24 cellular contexts compared by ENCODE assay signal in the genomic region with DNA sequence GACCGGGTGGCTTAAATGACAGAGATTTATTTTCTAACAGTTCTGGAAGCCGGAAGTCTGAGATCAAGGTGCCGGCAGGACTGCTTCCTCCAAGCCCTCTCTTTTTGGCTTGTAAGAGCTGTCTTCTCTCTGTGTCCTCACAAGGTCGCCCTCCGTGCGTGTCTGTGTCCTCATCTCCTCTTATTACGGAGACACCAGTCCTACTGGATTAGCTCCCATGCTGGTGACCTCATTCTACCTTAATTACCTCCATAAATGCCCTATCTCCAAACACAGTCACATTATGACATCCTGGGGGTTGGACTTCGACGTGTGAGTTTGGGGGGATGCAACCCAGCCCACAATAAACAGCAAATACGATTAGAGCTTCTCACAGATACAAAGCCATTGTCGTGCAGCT.
DNase-seq lines count a peak whose midpoint lies in the region; ATAC-seq and TF ChIP-seq lines count a peak whose summit lies in the region.
"Had no signal": no experiment of that assay in that cellular context is flagged by ENCODE, and none has a peak within 500 bp of the region (broad histone marks: within the 10 kb centered on the region; RNA-seq: fewer than 3 reads in every experiment).

No MANE protein-coding gene starts in this region.

- H3K27ac ChIP-seq in thoracic aorta: peak overlapping the region; percentile 99 to 100
- H3K27ac ChIP-seq: C4-2B, stomach had no signal

- H3K9me3 ChIP-seq in thoracic aorta: no peaks in the 10 kb centered on the region
- H3K9me3 ChIP-seq: mucosa of descending colon, SJSA1, stomach, tibial nerve had no signal

- no peaks in the 10 kb centered on the region for H3K27me3 Mint-ChIP-seq in HFFc6 (ENCODE audit: insufficient read depth)
- no peaks in the 10 kb centered on the region for H3K27me3 Mint-ChIP-seq in chondrocyte (ENCODE audit: low read depth)
- peaks cover 25% of the 10 kb centered on the region for H3K27me3 Mint-ChIP-seq in nephron progenitor cell (ENCODE audit: low read depth, poor library complexity)

- H3K36me3 ChIP-seq in thoracic aorta: no peaks in the 10 kb centered on the region
- H3K36me3 ChIP-seq: SJSA1, stomach, tibial nerve had no signal

- H3K4me1 ChIP-seq in thoracic aorta (ENCODE audit: control insufficient read depth in 1 of 2, low read depth in 2 of 2): peaks cover 0 to 19% of the 10 kb centered on the region in 2 donors

- no peak for ATAC-seq in thoracic aorta (ENCODE audit: insufficient number of reproducible peaks, low FRiP score, low read depth)
- ATAC-seq in HG03108 (IDR thresholded peaks at IDR 0.05; ENCODE audit: unreplicated experiment): no peak
- no peak for ATAC-seq in GM21381 (IDR thresholded peaks at IDR 0.05; ENCODE audit: unreplicated experiment)
- ATAC-seq: mucosa of descending colon, T-cell had no signal

- H3K9me3 Mint-ChIP-seq in HFFc6: no peaks in the 10 kb centered on the region
- H3K9me3 Mint-ChIP-seq in chondrocyte (ENCODE audit: low read depth): no peaks in the 10 kb centered on the region
- H3K9me3 Mint-ChIP-seq in nephron progenitor cell: peaks cover 27% of the 10 kb centered on the region
- H3K9me3 Mint-ChIP-seq: central memory CD8-positive, alpha-beta T cell; T-cell had no signal

- H3K27me3 ChIP-seq in thoracic aorta (replicated peaks; ENCODE audit: insufficient read depth): no peaks in the 10 kb centered on the region
- H3K27me3 ChIP-seq: SJSA1 had no signal

- H3K36me3 Mint-ChIP-seq in HFFc6 (ENCODE audit: low read depth) (0 out of 2 replicates have a peak, but pooled peaks cover 5% of the 10 kb centered on the region), chondrocyte (ENCODE audit: low read depth) (no peaks in the 10 kb centered on the region), nephron progenitor cell (ENCODE audit: low read depth) (peaks cover 12% of the 10 kb centered on the region)
- H3K36me3 Mint-ChIP-seq: T-cell had no signal

- no peak overlapping the region for H3K4me3 ChIP-seq in thoracic aorta
- H3K4me3 ChIP-seq: dorsolateral prefrontal cortex, mucosa of descending colon, SJSA1, stomach, tibial nerve had no signal

- H3K4me3 Mint-ChIP-seq in HFFc6 (peak overlapping the region; percentile 51), chondrocyte (ENCODE audit: unreplicated experiment) (no peak overlapping the region), nephron progenitor cell (peak overlapping the region; percentile 1)
- H3K4me3 Mint-ChIP-seq: central memory CD8-positive, alpha-beta T cell had no signal

- peaks cover 50% of the 10 kb centered on the region for H3K4me1 Mint-ChIP-seq in HFFc6 (ENCODE audit: low read depth)
- H3K4me1 Mint-ChIP-seq in chondrocyte (ENCODE audit: low read depth): peaks cover 41% of the 10 kb centered on the region
- H3K4me1 Mint-ChIP-seq in nephron progenitor cell: peaks cover 81% of the 10 kb centered on the region

- no peak for TF ChIP-seq CTCF in HFFc6 (IDR thresholded peaks at IDR 0.05)
- no peak for TF ChIP-seq CTCF in chondrocyte (IDR thresholded peaks at IDR 0.05)
- no peak for TF ChIP-seq CTCF in nephron progenitor cell (IDR thresholded peaks at IDR 0.05)
- no peak for TF ChIP-seq CTCF in thoracic aorta (IDR thresholded peaks at IDR 0.05)

- H3K27ac Mint-ChIP-seq in HFFc6 (peak overlapping the region; percentile 82), chondrocyte (ENCODE audit: unreplicated experiment) (peak overlapping the region; percentile 33), nephron progenitor cell (no peak overlapping the region)

- DNase-seq in HFFc6 (no peak), chondrocyte (ENCODE audit: low spot score) (no peak), nephron progenitor cell (no peak), thoracic aorta (ENCODE audit: low spot score) (no peak), T-helper 2 cell (no peak)
- DNase-seq: activated CD8-positive, alpha-beta memory T cell treated with anti-CD3 and anti-CD28 coated beads for 24 hours; activated gamma-delta T cell treated with Interleukin-2 at 50 U/mL for 16 hours; Calu3; DND-41; Karpas-422; kidney; mucosa of descending colon; NCI-H1436; NCI-H446 treated with DMSO at 0.1 percent for 48 hours; RPMI8226; stomach; T-cell had no signal
